Comparison of ENCODE assay signal across 1 cellular context in genomic region chr10:97498841-97499560, GRCh38.
TF ChIP-seq lines count a peak whose summit lies in the region.

TSS of gene UBTD1 (plus strand) at chr10:97498924. CDS start at chr10:97499204, 280 bp downstream.

TF ChIP-seq in H1, 55 proteins besides CTCF, POLR2A, EP300 and RAD21 (continued from another document):
- TF ChIP-seq HDAC2 (IDR thresholded peaks at IDR 0.05; ENCODE audit: borderline replicate concordance in 1 of 2, low read depth in 2 of 2, low read length in 2 of 2) (no peak; a peak in 1 of 4 replicates), GTF2F1 (IDR thresholded peaks at IDR 0.05; ENCODE audit: borderline replicate concordance, low read depth, low read length) (no peak), SP2 (IDR thresholded peaks at IDR 0.05; ENCODE audit: low read length) (no peak), HDAC6 (IDR thresholded peaks at IDR 0.05; ENCODE audit: low read depth, low read length) (no peak), RNF2 (IDR thresholded peaks at IDR 0.05; ENCODE audit: borderline replicate concordance, low read depth, low read length, missing control alignments, poor library complexity, severe bottlenecking) (no peak), SAP30 (IDR thresholded peaks at IDR 0.05; ENCODE audit: insufficient read depth, insufficient replicate concordance, low read length) (no peak), BCL11A (IDR thresholded peaks at IDR 0.05; ENCODE audit: low read depth in 2 of 2, low read length in 2 of 2) (no peak), FOSL1 (IDR thresholded peaks at IDR 0.05; ENCODE audit: insufficient read depth, low read depth, low read length) (no peak), TAF1 (IDR thresholded peaks at IDR 0.05; ENCODE audit: low read depth, low read length) (no peak; the same call in 1 of the 2 replicates), NANOG (IDR thresholded peaks at IDR 0.05; ENCODE audit: insufficient read depth, low read depth, low read length, poor library complexity, severe bottlenecking) (no peak), TBP (IDR thresholded peaks at IDR 0.05; ENCODE audit: low read depth, low read length) (no peak), BRCA1 (IDR thresholded peaks at IDR 0.05; ENCODE audit: low read depth, low read length) (no peak)
- TF ChIP-seq, protein P1, sequence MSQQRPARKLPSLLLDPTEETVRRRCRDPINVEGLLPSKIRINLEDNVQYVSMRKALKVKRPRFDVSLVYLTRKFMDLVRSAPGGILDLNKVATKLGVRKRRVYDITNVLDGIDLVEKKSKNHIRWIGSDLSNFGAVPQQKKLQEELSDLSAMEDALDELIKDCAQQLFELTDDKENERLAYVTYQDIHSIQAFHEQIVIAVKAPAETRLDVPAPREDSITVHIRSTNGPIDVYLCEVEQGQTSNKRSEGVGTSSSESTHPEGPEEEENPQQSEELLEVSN (IDR thresholded peaks at IDR 0.05) = no peak
- TF ChIP-seq, protein P2, sequence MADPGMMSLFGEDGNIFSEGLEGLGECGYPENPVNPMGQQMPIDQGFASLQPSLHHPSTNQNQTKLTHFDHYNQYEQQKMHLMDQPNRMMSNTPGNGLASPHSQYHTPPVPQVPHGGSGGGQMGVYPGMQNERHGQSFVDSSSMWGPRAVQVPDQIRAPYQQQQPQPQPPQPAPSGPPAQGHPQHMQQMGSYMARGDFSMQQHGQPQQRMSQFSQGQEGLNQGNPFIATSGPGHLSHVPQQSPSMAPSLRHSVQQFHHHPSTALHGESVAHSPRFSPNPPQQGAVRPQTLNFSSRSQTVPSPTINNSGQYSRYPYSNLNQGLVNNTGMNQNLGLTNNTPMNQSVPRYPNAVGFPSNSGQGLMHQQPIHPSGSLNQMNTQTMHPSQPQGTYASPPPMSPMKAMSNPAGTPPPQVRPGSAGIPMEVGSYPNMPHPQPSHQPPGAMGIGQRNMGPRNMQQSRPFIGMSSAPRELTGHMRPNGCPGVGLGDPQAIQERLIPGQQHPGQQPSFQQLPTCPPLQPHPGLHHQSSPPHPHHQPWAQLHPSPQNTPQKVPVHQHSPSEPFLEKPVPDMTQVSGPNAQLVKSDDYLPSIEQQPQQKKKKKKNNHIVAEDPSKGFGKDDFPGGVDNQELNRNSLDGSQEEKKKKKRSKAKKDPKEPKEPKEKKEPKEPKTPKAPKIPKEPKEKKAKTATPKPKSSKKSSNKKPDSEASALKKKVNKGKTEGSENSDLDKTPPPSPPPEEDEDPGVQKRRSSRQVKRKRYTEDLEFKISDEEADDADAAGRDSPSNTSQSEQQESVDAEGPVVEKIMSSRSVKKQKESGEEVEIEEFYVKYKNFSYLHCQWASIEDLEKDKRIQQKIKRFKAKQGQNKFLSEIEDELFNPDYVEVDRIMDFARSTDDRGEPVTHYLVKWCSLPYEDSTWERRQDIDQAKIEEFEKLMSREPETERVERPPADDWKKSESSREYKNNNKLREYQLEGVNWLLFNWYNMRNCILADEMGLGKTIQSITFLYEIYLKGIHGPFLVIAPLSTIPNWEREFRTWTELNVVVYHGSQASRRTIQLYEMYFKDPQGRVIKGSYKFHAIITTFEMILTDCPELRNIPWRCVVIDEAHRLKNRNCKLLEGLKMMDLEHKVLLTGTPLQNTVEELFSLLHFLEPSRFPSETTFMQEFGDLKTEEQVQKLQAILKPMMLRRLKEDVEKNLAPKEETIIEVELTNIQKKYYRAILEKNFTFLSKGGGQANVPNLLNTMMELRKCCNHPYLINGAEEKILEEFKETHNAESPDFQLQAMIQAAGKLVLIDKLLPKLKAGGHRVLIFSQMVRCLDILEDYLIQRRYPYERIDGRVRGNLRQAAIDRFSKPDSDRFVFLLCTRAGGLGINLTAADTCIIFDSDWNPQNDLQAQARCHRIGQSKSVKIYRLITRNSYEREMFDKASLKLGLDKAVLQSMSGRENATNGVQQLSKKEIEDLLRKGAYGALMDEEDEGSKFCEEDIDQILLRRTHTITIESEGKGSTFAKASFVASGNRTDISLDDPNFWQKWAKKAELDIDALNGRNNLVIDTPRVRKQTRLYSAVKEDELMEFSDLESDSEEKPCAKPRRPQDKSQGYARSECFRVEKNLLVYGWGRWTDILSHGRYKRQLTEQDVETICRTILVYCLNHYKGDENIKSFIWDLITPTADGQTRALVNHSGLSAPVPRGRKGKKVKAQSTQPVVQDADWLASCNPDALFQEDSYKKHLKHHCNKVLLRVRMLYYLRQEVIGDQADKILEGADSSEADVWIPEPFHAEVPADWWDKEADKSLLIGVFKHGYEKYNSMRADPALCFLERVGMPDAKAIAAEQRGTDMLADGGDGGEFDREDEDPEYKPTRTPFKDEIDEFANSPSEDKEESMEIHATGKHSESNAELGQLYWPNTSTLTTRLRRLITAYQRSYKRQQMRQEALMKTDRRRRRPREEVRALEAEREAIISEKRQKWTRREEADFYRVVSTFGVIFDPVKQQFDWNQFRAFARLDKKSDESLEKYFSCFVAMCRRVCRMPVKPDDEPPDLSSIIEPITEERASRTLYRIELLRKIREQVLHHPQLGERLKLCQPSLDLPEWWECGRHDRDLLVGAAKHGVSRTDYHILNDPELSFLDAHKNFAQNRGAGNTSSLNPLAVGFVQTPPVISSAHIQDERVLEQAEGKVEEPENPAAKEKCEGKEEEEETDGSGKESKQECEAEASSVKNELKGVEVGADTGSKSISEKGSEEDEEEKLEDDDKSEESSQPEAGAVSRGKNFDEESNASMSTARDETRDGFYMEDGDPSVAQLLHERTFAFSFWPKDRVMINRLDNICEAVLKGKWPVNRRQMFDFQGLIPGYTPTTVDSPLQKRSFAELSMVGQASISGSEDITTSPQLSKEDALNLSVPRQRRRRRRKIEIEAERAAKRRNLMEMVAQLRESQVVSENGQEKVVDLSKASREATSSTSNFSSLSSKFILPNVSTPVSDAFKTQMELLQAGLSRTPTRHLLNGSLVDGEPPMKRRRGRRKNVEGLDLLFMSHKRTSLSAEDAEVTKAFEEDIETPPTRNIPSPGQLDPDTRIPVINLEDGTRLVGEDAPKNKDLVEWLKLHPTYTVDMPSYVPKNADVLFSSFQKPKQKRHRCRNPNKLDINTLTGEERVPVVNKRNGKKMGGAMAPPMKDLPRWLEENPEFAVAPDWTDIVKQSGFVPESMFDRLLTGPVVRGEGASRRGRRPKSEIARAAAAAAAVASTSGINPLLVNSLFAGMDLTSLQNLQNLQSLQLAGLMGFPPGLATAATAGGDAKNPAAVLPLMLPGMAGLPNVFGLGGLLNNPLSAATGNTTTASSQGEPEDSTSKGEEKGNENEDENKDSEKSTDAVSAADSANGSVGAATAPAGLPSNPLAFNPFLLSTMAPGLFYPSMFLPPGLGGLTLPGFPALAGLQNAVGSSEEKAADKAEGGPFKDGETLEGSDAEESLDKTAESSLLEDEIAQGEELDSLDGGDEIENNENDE (IDR thresholded peaks at IDR 0.05; ENCODE audit: insufficient replicate concordance, low read length) = no peak
